In the genomic region with DNA sequence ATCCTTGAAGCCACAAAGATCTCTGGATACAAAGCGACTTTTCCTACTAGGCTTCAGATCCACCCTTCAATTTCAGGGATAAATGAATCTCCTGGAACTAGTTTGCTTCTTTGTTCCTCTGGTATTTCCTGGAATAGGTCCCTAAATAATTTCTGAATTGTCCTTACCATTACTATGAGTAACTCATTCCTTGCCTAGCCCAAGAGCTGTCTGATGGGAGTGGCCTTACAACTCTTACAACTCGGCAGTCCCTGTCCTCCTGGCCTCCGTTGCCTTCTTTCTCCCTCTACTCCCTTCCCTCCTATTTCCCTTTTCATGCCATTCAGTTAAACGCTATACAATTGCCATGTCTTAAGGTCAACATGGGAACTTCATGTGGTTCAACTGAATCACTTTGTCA, we compare ENCODE assay signal across 24 cellular contexts.
"Had no signal": no experiment of that assay in that cellular context is flagged by ENCODE, and none has a peak within 500 bp of the region (broad histone marks: within the 10 kb centered on the region; RNA-seq: fewer than 3 reads in every experiment).

No MANE protein-coding gene starts in this region.

- H3K9me3 ChIP-seq: neutrophil had no signal

- H3K4me1 ChIP-seq: vagina had no signal

- H3K36me3 Mint-ChIP-seq: T-cell had no signal

- H3K27ac Mint-ChIP-seq: activated B cell treated with CpG ODN at 0.5 μM for 24 hours; activated CD8-positive, alpha-beta T cell treated with anti-CD3 and anti-CD28 coated beads for 36 hours; activated naive CD8-positive, alpha-beta T cell treated with anti-CD3 and anti-CD28 coated beads, Interleukin-2, amount 10 ng/mL, durations not matched to agents 7 days and 5 days; activated T-helper 17 cell treated with anti-CD3 and anti-CD28 coated beads, Interleukin-2, amount 50 U/mL, for 72 hours; memory B cell; stimulated activated naive CD8-positive, alpha-beta T cell treated with anti-CD3 and anti-CD28 coated beads, Interleukin-15, Interleukin-2, amounts not matched to agents 100 ng/mL and 50 ng/mL, for 24 hours; T-cell had no signal

- H3K4me3 Mint-ChIP-seq: activated B cell treated with CpG ODN at 0.5 μM for 24 hours; activated CD8-positive, alpha-beta T cell treated with anti-CD3 and anti-CD28 coated beads for 36 hours; activated naive CD8-positive, alpha-beta T cell treated with anti-CD3 and anti-CD28 coated beads, Interleukin-2, amount 10 ng/mL, durations not matched to agents 7 days and 5 days; activated T-helper 17 cell treated with anti-CD3 and anti-CD28 coated beads, Interleukin-2, amount 50 U/mL, for 72 hours; memory B cell; naive thymus-derived CD8-positive, alpha-beta T cell; stimulated activated naive CD8-positive, alpha-beta T cell treated with anti-CD3 and anti-CD28 coated beads, Interleukin-15, Interleukin-2, amounts not matched to agents 100 ng/mL and 50 ng/mL, for 24 hours; T-cell had no signal

- H3K27me3 ChIP-seq: esophagus muscularis mucosa, neutrophil, vagina had no signal

- DNase-seq: activated B cell treated with CpG ODN at 0.5 μM for 24 hours; activated CD4-positive, alpha-beta T cell treated with anti-CD3 and anti-CD28 coated beads for 4 hours; activated CD8-positive, alpha-beta T cell treated with anti-CD3 and anti-CD28 coated beads for 36 hours; activated naive CD4-positive, alpha-beta T cell treated with Interleukin-2 at 50 U/mL for 16 hours; activated naive CD8-positive, alpha-beta T cell treated with anti-CD3 and anti-CD28 coated beads, Interleukin-2, amount 10 ng/mL, durations not matched to agents 7 days and 5 days; activated T-cell treated with anti-CD3 and anti-CD28 coated beads, Interleukin-2, amount 50 U/mL, for 1 hour; dermis blood vessel endothelial cell; effector memory CD4-positive, alpha-beta T cell; naive thymus-derived CD8-positive, alpha-beta T cell; posterior cingulate gyrus; retina; stimulated activated CD4-positive, alpha-beta T cell treated with anti-CD3 and anti-CD28 coated beads, Interleukin-15, amount 100 ng/mL, for 24 hours; stimulated activated CD4-positive, alpha-beta T cell treated with anti-CD3 and anti-CD28 coated beads, Interleukin-2, amount 100 ng/mL, for 48 hours; T-cell; trophoblast cell had no signal

- H3K4me1 Mint-ChIP-seq: activated B cell treated with CpG ODN at 0.5 μM for 24 hours; activated naive CD8-positive, alpha-beta T cell treated with anti-CD3 and anti-CD28 coated beads, Interleukin-2, amount 10 ng/mL, durations not matched to agents 7 days and 5 days; activated T-helper 17 cell treated with anti-CD3 and anti-CD28 coated beads, Interleukin-2, amount 50 U/mL, for 72 hours; memory B cell; naive thymus-derived CD8-positive, alpha-beta T cell had no signal

- H3K4me3 ChIP-seq: esophagus muscularis mucosa, skin epidermis, vagina had no signal

- H3K27ac ChIP-seq: esophagus muscularis mucosa, neutrophil, vagina had no signal

- H3K36me3 ChIP-seq: esophagus muscularis mucosa, neutrophil, vagina had no signal

- ATAC-seq: activated CD8-positive, alpha-beta T cell treated with anti-CD3 and anti-CD28 coated beads for 36 hours; activated T-helper 17 cell treated with anti-CD3 and anti-CD28 coated beads, Interleukin-2, amount 50 U/mL, for 72 hours; left lobe of liver; naive thymus-derived CD8-positive, alpha-beta T cell; SK-N-SH treated with all-trans-retinoic acid at 6 μM for 48 hours; T-cell had no signal
